ENCODE assay signal across 27 cellular contexts in genomic region chr2:43642363-43642762, GRCh38. TPM values are rescaled to one million over a fixed set of nuclear protein-coding genes. Genes with fewer than 3 reads are reported as not detected.
"Had no signal": no experiment of that assay in that cellular context is flagged by ENCODE, and none has a peak within 500 bp of the region (broad histone marks: within the 10 kb centered on the region; RNA-seq: fewer than 3 reads in every experiment).

No MANE protein-coding gene starts in this region.

- H3K4me3 ChIP-seq: PC-9, SK-N-MC had no signal

- DNase-seq: activated B cell treated with CpG ODN at 0.5 μM for 24 hours; activated CD4-positive, alpha-beta memory T cell treated with anti-CD3 and anti-CD28 coated beads, Interleukin-2, amount 10 ng/mL, durations not matched to agents 7 days and 5 days; activated CD4-positive, alpha-beta T cell treated with anti-CD3 and anti-CD28 coated beads for 1 hour; activated CD4-positive, alpha-beta T cell treated with anti-CD3 and anti-CD28 coated beads, Interleukin-2, amount 50 U/mL, for 1 hour; activated gamma-delta T cell; activated naive CD4-positive, alpha-beta T cell treated with anti-CD3 and anti-CD28 coated beads for 36 hours; activated T-cell treated with anti-CD3 and anti-CD28 coated beads for 4 hours; activated T-cell treated with anti-CD3 and anti-CD28 coated beads, Interleukin-2, amount 50 U/mL, for 48 hours; amygdala; cortex of kidney; KG1; NCI-H1048; NCI-H146; NCI-H187 treated with DMSO at 0.1 percent for 48 hours; NCI-H2171 treated with DMSO at 0.1 percent for 48 hours; NCI-H226; NCI-H526; NCI-H82; PC-9; SIG-M5 had no signal

- H2AFZ ChIP-seq: PC-9 had no signal

- H3K4me1 Mint-ChIP-seq: activated T-helper 17 cell treated with anti-CD3 and anti-CD28 coated beads, Interleukin-2, amount 50 U/mL, for 72 hours had no signal

- H3K27me3 Mint-ChIP-seq: activated naive CD8-positive, alpha-beta T cell; central memory CD8-positive, alpha-beta T cell had no signal

- H3K9me3 Mint-ChIP-seq: activated CD4-positive, alpha-beta memory T cell treated with anti-CD3 and anti-CD28 coated beads, Interleukin-2, amount 10 ng/mL, durations not matched to agents 7 days and 5 days; activated T-helper 17 cell treated with anti-CD3 and anti-CD28 coated beads, Interleukin-2, amount 50 U/mL, for 72 hours; central memory CD8-positive, alpha-beta T cell had no signal

- H3K36me3 Mint-ChIP-seq: activated naive CD8-positive, alpha-beta T cell had no signal

- FAIRE-seq: astrocyte had no signal

- H3K4me2 ChIP-seq: PC-9 had no signal

- H3K4me3 Mint-ChIP-seq: activated B cell treated with CpG ODN at 0.5 μM for 24 hours; activated CD4-positive, alpha-beta memory T cell treated with anti-CD3 and anti-CD28 coated beads, Interleukin-2, amount 10 ng/mL, durations not matched to agents 7 days and 5 days; activated naive CD4-positive, alpha-beta T cell treated with anti-CD3 and anti-CD28 coated beads for 36 hours; activated naive CD8-positive, alpha-beta T cell; activated T-helper 17 cell treated with anti-CD3 and anti-CD28 coated beads, Interleukin-2, amount 50 U/mL, for 72 hours; central memory CD8-positive, alpha-beta T cell; T-helper 1 cell treated with Interleukin-12 subunit alpha and Interleukin-12 subunit beta and Interleukin-4 antibody, amounts not matched to agents 30 μg/mL and 1 μg/mL, for 36 hours had no signal

- ATAC-seq: activated T-helper 17 cell treated with anti-CD3 and anti-CD28 coated beads, Interleukin-2, amount 50 U/mL, for 72 hours had no signal

- H3K27ac Mint-ChIP-seq: activated B cell treated with CpG ODN at 0.5 μM for 24 hours; activated CD4-positive, alpha-beta memory T cell treated with anti-CD3 and anti-CD28 coated beads, Interleukin-2, amount 10 ng/mL, durations not matched to agents 7 days and 5 days; activated naive CD4-positive, alpha-beta T cell treated with anti-CD3 and anti-CD28 coated beads for 36 hours; activated naive CD8-positive, alpha-beta T cell; activated T-helper 17 cell treated with anti-CD3 and anti-CD28 coated beads, Interleukin-2, amount 50 U/mL, for 72 hours; brain; T-helper 1 cell treated with Interleukin-12 subunit alpha and Interleukin-12 subunit beta and Interleukin-4 antibody, amounts not matched to agents 30 μg/mL and 1 μg/mL, for 36 hours had no signal

- H3K27ac ChIP-seq: PC-9, SK-N-MC had no signal

RNA-seq across cellular contexts. Expression of gene C1GALT1C1L, which starts 33.9 kb away (rescaled TPM):
- total RNA-seq: activated B cell treated with CpG ODN at 0.5 μM for 24 hours; activated CD4-positive, alpha-beta memory T cell treated with anti-CD3 and anti-CD28 coated beads, Interleukin-2, amount 10 ng/mL, durations not matched to agents 7 days and 5 days; activated naive CD4-positive, alpha-beta T cell treated with anti-CD3 and anti-CD28 coated beads for 36 hours; activated T-helper 17 cell treated with anti-CD3 and anti-CD28 coated beads, Interleukin-2, amount 50 U/mL, for 72 hours; astrocyte had no signal
